Comparison of ENCODE assay signal across 22 cellular contexts in the genomic region with DNA sequence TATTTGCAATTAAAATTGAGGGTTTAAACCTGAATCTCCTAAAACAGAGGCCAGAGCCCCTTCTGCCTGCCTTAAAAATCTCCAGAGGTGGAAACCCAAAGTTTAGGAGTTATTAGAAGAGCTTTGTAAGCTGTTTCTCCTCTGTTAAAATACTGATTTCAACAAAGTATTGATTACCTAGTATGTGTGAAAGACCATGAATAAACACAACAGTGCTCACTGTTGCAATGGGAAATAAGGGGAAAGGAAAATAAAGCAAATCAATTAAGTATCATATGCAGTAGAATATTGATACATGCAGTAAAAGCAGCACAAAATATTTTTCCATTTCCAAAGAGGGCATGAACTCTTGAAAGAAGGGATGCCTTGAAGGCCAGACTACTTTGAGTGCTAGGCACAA. TPM values are rescaled to one million over a fixed set of nuclear protein-coding genes. Genes with fewer than 3 reads are reported as not detected.
DNase-seq lines count a peak whose midpoint lies in the region; ATAC-seq, FAIRE-seq and TF ChIP-seq lines count a peak whose summit lies in the region.
"Had no signal": no experiment of that assay in that cellular context is flagged by ENCODE, and none has a peak within 500 bp of the region (broad histone marks: within the 10 kb centered on the region; RNA-seq: fewer than 3 reads in every experiment).

No MANE protein-coding gene starts in this region.

- TF ChIP-seq CTCF in astrocyte (IDR thresholded peaks at IDR 0.05; ENCODE audit: insufficient read depth, low read depth, low read length): no peak
- TF ChIP-seq CTCF in osteocyte (IDR thresholded peaks at IDR 0.05): no peak

- peak overlapping the region; percentile 81 for H3K27ac Mint-ChIP-seq in activated naive CD4-positive, alpha-beta T cell treated with anti-CD3 and anti-CD28 coated beads for 36 hours
- H3K27ac Mint-ChIP-seq in T-cell (peak overlapping the region; percentile 98 to 99), astrocyte (ENCODE audit: unreplicated experiment) (peak overlapping the region; percentile 19), osteocyte (ENCODE audit: unreplicated experiment) (peak overlapping the region; percentile 40)
- H3K27ac Mint-ChIP-seq: IgD-negative memory B cell had no signal

- H3K9ac ChIP-seq in astrocyte (ENCODE audit: low read length): no peak overlapping the region
- H3K9ac ChIP-seq: BLaER1 treated with 17β-estradiol and CSF1 and Interleukin-3, amounts not matched to agents 10 nM and 100 nM had no signal

- no peak overlapping the region for H3K4me3 Mint-ChIP-seq in activated naive CD4-positive, alpha-beta T cell treated with anti-CD3 and anti-CD28 coated beads for 36 hours
- H3K4me3 Mint-ChIP-seq in T-cell (peak overlapping the region in 1 of 3 donors; percentile 31), astrocyte (ENCODE audit: unreplicated experiment) (no peak overlapping the region), osteocyte (ENCODE audit: unreplicated experiment) (no peak overlapping the region)

- H3K9me3 Mint-ChIP-seq in activated naive CD4-positive, alpha-beta T cell treated with anti-CD3 and anti-CD28 coated beads for 36 hours: no peaks in the 10 kb centered on the region
- H3K9me3 Mint-ChIP-seq in T-cell: no peaks in the 10 kb centered on the region
- H3K9me3 Mint-ChIP-seq in astrocyte (ENCODE audit: unreplicated experiment): no peaks in the 10 kb centered on the region
- H3K9me3 Mint-ChIP-seq in osteocyte (ENCODE audit: unreplicated experiment): no peaks in the 10 kb centered on the region
- H3K9me3 Mint-ChIP-seq: IgD-negative memory B cell had no signal

- H3K36me3 ChIP-seq in astrocyte (ENCODE audit: insufficient read depth, low read length): peaks cover 36% of the 10 kb centered on the region

- no peaks in the 10 kb centered on the region for H3K27me3 Mint-ChIP-seq in activated naive CD4-positive, alpha-beta T cell treated with anti-CD3 and anti-CD28 coated beads for 36 hours (ENCODE audit: low read depth)
- H3K27me3 Mint-ChIP-seq in T-cell (no peaks in the 10 kb centered on the region), astrocyte (ENCODE audit: low read depth, unreplicated experiment) (no peaks in the 10 kb centered on the region), osteocyte (ENCODE audit: unreplicated experiment) (no peaks in the 10 kb centered on the region)
- H3K27me3 Mint-ChIP-seq: IgD-negative memory B cell had no signal

- no peak overlapping the region for H2AFZ ChIP-seq in astrocyte (ENCODE audit: low read depth, low read length)

- H3K4me1 ChIP-seq in astrocyte (ENCODE audit: insufficient read depth, low read length): peaks cover 13% of the 10 kb centered on the region

- peaks cover 76% of the 10 kb centered on the region for H3K79me2 ChIP-seq in astrocyte (ENCODE audit: insufficient read depth, low read length)

- no peak overlapping the region for H3K4me3 ChIP-seq in astrocyte (ENCODE audit: insufficient read depth, low read depth, low read length)
- H3K4me3 ChIP-seq: BLaER1 treated with 17β-estradiol and CSF1 and Interleukin-3, amounts not matched to agents 10 nM and 100 nM; SJSA1; spleen; thoracic aorta had no signal

- no peak overlapping the region for H3K27ac ChIP-seq in astrocyte (ENCODE audit: low read depth, low read length)
- H3K27ac ChIP-seq: BLaER1 treated with 17β-estradiol and CSF1 and Interleukin-3, amounts not matched to agents 10 nM and 100 nM; SJSA1; thoracic aorta had no signal

- no peak for DNase-seq in activated naive CD4-positive, alpha-beta T cell treated with anti-CD3 and anti-CD28 coated beads for 36 hours
- DNase-seq in activated naive CD4-positive, alpha-beta T cell treated with anti-CD3 and anti-CD28 coated beads, Interleukin-2, amount 50 U/mL, for 16 hours: no peak
- DNase-seq in T-cell (no peak), astrocyte (ENCODE audit: low read depth) (no peak), osteocyte (ENCODE audit: extremely low spot score, unreplicated experiment) (no peak)
- no peak for DNase-seq in stimulated activated CD4-positive, alpha-beta T cell treated with anti-CD3 and anti-CD28 coated beads, Interleukin-4, amount 100 ng/mL, for 24 hours
- DNase-seq in activated CD4-positive, CD25-positive, alpha-beta regulatory T cell treated with anti-CD3 and anti-CD28 coated beads, Interleukin-2, amount 50 U/mL, for 72 hours: no peak
- DNase-seq: activated CD8-positive, alpha-beta memory T cell treated with anti-CD3 and anti-CD28 coated beads for 24 hours; effector CD8-positive, alpha-beta T cell; foreskin fibroblast; mesendoderm; NCI-H1105; NCI-H2029; spleen; stimulated activated CD4-positive, alpha-beta T cell treated with anti-CD3 and anti-CD28 coated beads, Interleukin-2, amount 100 ng/mL, for 48 hours; stimulated activated naive CD4-positive, alpha-beta T cell had no signal

- POLR2A ChIA-PET in T-cell (lab: Charles Lee): no interaction called here

- H3K4me1 Mint-ChIP-seq in activated naive CD4-positive, alpha-beta T cell treated with anti-CD3 and anti-CD28 coated beads for 36 hours (ENCODE audit: low read depth): peaks cover 69% of the 10 kb centered on the region
- H3K4me1 Mint-ChIP-seq in T-cell (peaks cover 63 to 84% (median 83%) of the 10 kb centered on the region in 3 donors), astrocyte (ENCODE audit: low read depth, unreplicated experiment) (peaks cover 30% of the 10 kb centered on the region), osteocyte (ENCODE audit: unreplicated experiment) (peaks cover 14% of the 10 kb centered on the region)

- ATAC-seq in T-cell (replicated peaks in 1 of 4): no peak
- no peak for ATAC-seq in GM18498 (IDR thresholded peaks at IDR 0.05; ENCODE audit: unreplicated experiment)

- peaks cover 44% of the 10 kb centered on the region for H3K36me3 Mint-ChIP-seq in activated naive CD4-positive, alpha-beta T cell treated with anti-CD3 and anti-CD28 coated beads for 36 hours (ENCODE audit: low read depth)
- H3K36me3 Mint-ChIP-seq in T-cell: peaks cover 48% of the 10 kb centered on the region
- peaks cover 28% of the 10 kb centered on the region for H3K36me3 Mint-ChIP-seq in astrocyte (ENCODE audit: low read depth, unreplicated experiment)
- H3K36me3 Mint-ChIP-seq in osteocyte (ENCODE audit: unreplicated experiment): peaks cover 23% of the 10 kb centered on the region

- no peaks in the 10 kb centered on the region for H3K27me3 ChIP-seq in astrocyte (ENCODE audit: insufficient read depth, low read length)
- H3K27me3 ChIP-seq: BLaER1 treated with 17β-estradiol and CSF1 and Interleukin-3, amounts not matched to agents 10 nM and 100 nM; SJSA1; spleen had no signal

- intact Hi-C loops in activated naive CD4-positive, alpha-beta T cell treated with anti-CD3 and anti-CD28 coated beads for 36 hours (cut with micrococcal nuclease): no loop called here

- H3K9me3 ChIP-seq in astrocyte (ENCODE audit: insufficient read depth, low read depth, low read length): no peaks in the 10 kb centered on the region
- H3K9me3 ChIP-seq: BLaER1 treated with 17β-estradiol and CSF1 and Interleukin-3, amounts not matched to agents 10 nM and 100 nM; SJSA1; spleen; thoracic aorta had no signal

- peaks cover 66% of the 10 kb centered on the region for H4K20me1 ChIP-seq in astrocyte (ENCODE audit: insufficient read depth, low read length)

- FAIRE-seq in astrocyte (lab: Jason Lieb, UNC): no peak
- FAIRE-seq: GM19239 had no signal

- H3K4me2 ChIP-seq in astrocyte (ENCODE audit: low read length): no peak overlapping the region
- H3K4me2 ChIP-seq: BLaER1 treated with 17β-estradiol and CSF1 and Interleukin-3, amounts not matched to agents 10 nM and 100 nM had no signal

- CTCF ChIA-PET in activated naive CD4-positive, alpha-beta T cell treated with anti-CD3 and anti-CD28 coated beads for 36 hours (lab: Charles Lee): no interaction called here
- CTCF ChIA-PET in T-cell (lab: Charles Lee): no interaction called here

RNA-seq across cellular contexts. Expression of gene CDR2, which starts 14.7 kb away (rescaled TPM):
- total RNA-seq in activated naive CD4-positive, alpha-beta T cell treated with anti-CD3 and anti-CD28 coated beads for 36 hours: 10 to 100 TPM; 42.5 to 42.8 TPM
- 10 to 100 TPM; 58.7 to 97.5 (median 72.6) TPM for total RNA-seq in T-cell
- total RNA-seq in astrocyte: 56.5 and 57.6 TPM in 2 replicates
- total RNA-seq in osteocyte: 22.8 and 23.7 TPM in 2 replicates

Comparison
In these comparisons a context has a peak if more than half of its experiments do, and no peak if none do; other contexts are left out.
1. H3K27ac Mint-ChIP-seq: peak in every context shown above with its lines; median percentile 98 in T-cell; 81 in activated naive CD4-positive, alpha-beta T cell treated with anti-CD3 and anti-CD28 coated beads for 36 hours; 40 in osteocyte; 19 in astrocyte.